ENCODE assay signal across 17 cellular contexts in the genomic region with DNA sequence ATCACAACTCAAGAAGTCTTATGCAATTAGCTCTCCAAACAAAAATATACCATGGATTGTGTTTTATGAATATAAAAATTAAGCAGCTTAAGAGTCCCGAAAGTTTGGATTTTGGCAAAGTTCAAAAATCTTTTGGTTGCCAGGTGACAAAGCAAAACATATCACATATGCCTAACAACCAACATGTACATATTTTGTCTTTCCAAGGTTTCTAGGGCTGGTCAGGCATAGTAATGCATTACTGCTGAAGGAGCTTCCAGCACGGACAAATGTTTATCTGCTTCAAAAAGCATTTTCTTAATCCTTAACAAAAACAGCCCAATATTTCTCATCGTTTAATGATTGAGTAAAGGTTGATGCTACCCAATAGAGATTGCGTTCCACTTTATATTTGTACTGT.
DNase-seq lines count a peak whose midpoint lies in the region; ATAC-seq and TF ChIP-seq lines count a peak whose summit lies in the region.
"Had no signal": no experiment of that assay in that cellular context is flagged by ENCODE, and none has a peak within 500 bp of the region (broad histone marks: within the 10 kb centered on the region; RNA-seq: fewer than 3 reads in every experiment).

No MANE protein-coding gene starts in this region.

- DNase-seq in GM23248 (peak; percentile 35), adipocyte (ENCODE audit: low read depth) (peak; percentile 10), fibroblast of lung (ENCODE audit: low read depth in 2 of 2) (peak in 1 of 2 donors; percentile 42), mucosa of descending colon (no peak), NCI-H345 (lab: John Stamatoyannopoulos, UW) (no peak)
- DNase-seq in stimulated activated effector memory CD8-positive, alpha-beta T cell treated with anti-CD3 and anti-CD28 coated beads, Interleukin-12 subunit alpha, Interleukin-12 subunit beta, amount 100 ng/mL, for 72 hours (ENCODE audit: low spot score in 2 of 2), result no peak
- DNase-seq: COR-L47, DMS153, NCI-H1105 treated with DMSO at 0.1 percent for 48 hours, NCI-H187, SHP77 had no signal

- H3K79me2 ChIP-seq in GM23248 (ENCODE audit: insufficient read depth) (no peaks in the 10 kb centered on the region), fibroblast of lung (ENCODE audit: control insufficient read depth, insufficient read depth, low read length) (no peaks in the 10 kb centered on the region)

- H2AFZ ChIP-seq in GM23248, result no peak overlapping the region
- peak overlapping the region; percentile 28 for H2AFZ ChIP-seq in fibroblast of lung (ENCODE audit: low read length)

- no peak overlapping the region for H3K4me3 Mint-ChIP-seq in stimulated activated effector memory CD8-positive, alpha-beta T cell treated with anti-CD3 and anti-CD28 coated beads, Interleukin-12 subunit alpha, Interleukin-12 subunit beta, amount 100 ng/mL, for 72 hours
- H3K4me3 Mint-ChIP-seq: CD14-positive monocyte had no signal

- no peak overlapping the region for H3K4me2 ChIP-seq in GM23248 (ENCODE audit: unreplicated experiment)
- H3K4me2 ChIP-seq in fibroblast of lung (ENCODE audit: extremely low read depth, insufficient read depth, low read length), result no peak overlapping the region
- H3K4me2 ChIP-seq: A549, KMS-11 had no signal

- H3K4me3 ChIP-seq in GM23248 (no peak overlapping the region), adipocyte (ENCODE audit: low read length) (no peak overlapping the region), fibroblast of lung (replicated peaks in 1 of 4; ENCODE audit: control extremely low read depth in 1 of 4, insufficient read depth in 1 of 4, low read depth in 3 of 4, low read length in 4 of 4) (no peak overlapping the region), mucosa of descending colon (no peak overlapping the region)
- H3K4me3 ChIP-seq: A549, HAP-1 had no signal

- peak; percentile 42 for ATAC-seq in mucosa of descending colon
- ATAC-seq in stimulated activated effector memory CD8-positive, alpha-beta T cell treated with anti-CD3 and anti-CD28 coated beads, Interleukin-12 subunit alpha, Interleukin-12 subunit beta, amount 100 ng/mL, for 72 hours, result no peak
- no peak for ATAC-seq in HG03378 (IDR thresholded peaks at IDR 0.05; ENCODE audit: unreplicated experiment)
- ATAC-seq in HG03439 (IDR thresholded peaks at IDR 0.05; ENCODE audit: unreplicated experiment), result no peak
- ATAC-seq: A549 had no signal

- TF ChIP-seq CTCF in fibroblast of lung (conservative IDR thresholded peaks at IDR 0.05 in 1 of 2, IDR thresholded peaks at IDR 0.05 in 1 of 2; ENCODE audit: low read depth in 1 of 2, low read length in 2 of 2) (no peak), mucosa of descending colon (IDR thresholded peaks at IDR 0.05) (no peak)

- no peaks in the 10 kb centered on the region for H3K4me1 Mint-ChIP-seq in stimulated activated effector memory CD8-positive, alpha-beta T cell treated with anti-CD3 and anti-CD28 coated beads, Interleukin-12 subunit alpha, Interleukin-12 subunit beta, amount 100 ng/mL, for 72 hours

- no peak overlapping the region for H3K27ac ChIP-seq in GM23248
- no peak overlapping the region for H3K27ac ChIP-seq in fibroblast of lung (ENCODE audit: insufficient read depth, low read length)
- H3K27ac ChIP-seq: A549, KMS-11 had no signal

- no peak overlapping the region for H3K9ac ChIP-seq in GM23248
- no peak overlapping the region for H3K9ac ChIP-seq in adipocyte (ENCODE audit: low read length)
- H3K9ac ChIP-seq in fibroblast of lung (ENCODE audit: insufficient read depth, low read length), result no peak overlapping the region
- H3K9ac ChIP-seq: KMS-11 had no signal

- H3K36me3 ChIP-seq in GM23248 (ENCODE audit: low read depth) (no peaks in the 10 kb centered on the region), adipocyte (ENCODE audit: control insufficient read depth, insufficient read depth, low read length, severe bottlenecking) (no peaks in the 10 kb centered on the region), fibroblast of lung (ENCODE audit: control insufficient read depth, insufficient read depth, low read length) (no peaks in the 10 kb centered on the region), mucosa of descending colon (ENCODE audit: low read depth) (no peaks in the 10 kb centered on the region)
- H3K36me3 ChIP-seq: HAP-1 had no signal

- H3F3A ChIP-seq in GM23248 (ENCODE audit: insufficient read depth), result no peaks in the 10 kb centered on the region

- no peaks in the 10 kb centered on the region for H3K9me2 ChIP-seq in GM23248 (ENCODE audit: insufficient read depth)

- intact Hi-C loops in mucosa of descending colon (cut with DNase I, micrococcal nuclease), result no loop called here

- H4K20me1 ChIP-seq in GM23248 (ENCODE audit: insufficient read depth), result no peaks in the 10 kb centered on the region
- no peaks in the 10 kb centered on the region for H4K20me1 ChIP-seq in fibroblast of lung (ENCODE audit: control insufficient read depth, extremely low read depth, insufficient read depth, low read length)

- in situ Hi-C loops in GM23248 (cut with MboI), result no loop called here

- H3K36me3 Mint-ChIP-seq in stimulated activated effector memory CD8-positive, alpha-beta T cell treated with anti-CD3 and anti-CD28 coated beads, Interleukin-12 subunit alpha, Interleukin-12 subunit beta, amount 100 ng/mL, for 72 hours, result no peaks in the 10 kb centered on the region
- H3K36me3 Mint-ChIP-seq: CD14-positive monocyte had no signal

- no peaks in the 10 kb centered on the region for H3K9me3 Mint-ChIP-seq in stimulated activated effector memory CD8-positive, alpha-beta T cell treated with anti-CD3 and anti-CD28 coated beads, Interleukin-12 subunit alpha, Interleukin-12 subunit beta, amount 100 ng/mL, for 72 hours

- H3K27me3 ChIP-seq in GM23248 (replicated peaks; ENCODE audit: insufficient read depth) (no peaks in the 10 kb centered on the region), adipocyte (replicated peaks; ENCODE audit: control insufficient read depth, insufficient read depth, low read length) (no peaks in the 10 kb centered on the region), fibroblast of lung (ENCODE audit: control insufficient read depth, insufficient read depth, low read length) (no peaks in the 10 kb centered on the region)

- no peaks in the 10 kb centered on the region for H3K9me3 ChIP-seq in GM23248 (ENCODE audit: low read depth)
- no peaks in the 10 kb centered on the region for H3K9me3 ChIP-seq in adipocyte (ENCODE audit: control insufficient read depth, low read length)
- no peaks in the 10 kb centered on the region for H3K9me3 ChIP-seq in fibroblast of lung (ENCODE audit: control insufficient read depth, insufficient read depth, low read depth, low read length)
- no peaks in the 10 kb centered on the region for H3K9me3 ChIP-seq in mucosa of descending colon
- H3K9me3 ChIP-seq: A549, HAP-1 had no signal

- H3K27ac Mint-ChIP-seq in stimulated activated effector memory CD8-positive, alpha-beta T cell treated with anti-CD3 and anti-CD28 coated beads, Interleukin-12 subunit alpha, Interleukin-12 subunit beta, amount 100 ng/mL, for 72 hours, result no peak overlapping the region
- H3K27ac Mint-ChIP-seq: CD14-positive monocyte had no signal

- 17 to 21% methylated on average over 4 of the region's 4 CpGs for WGBS in GM23248 (ENCODE audit: low coverage in 1 of 2, low lambda C conversion rate in 2 of 2, missing lambda C conversion rate in 2 of 2), 2 experiments

- H3K4me1 ChIP-seq in GM23248 (ENCODE audit: insufficient read depth) (no peaks in the 10 kb centered on the region), adipocyte (ENCODE audit: control insufficient read depth, insufficient read depth, low read length) (peaks cover 30% of the 10 kb centered on the region), fibroblast of lung (ENCODE audit: control insufficient read depth, extremely low read depth, insufficient read depth, low read length) (no peaks in the 10 kb centered on the region), mucosa of descending colon (ENCODE audit: low read depth) (no peaks in the 10 kb centered on the region)
- H3K4me1 ChIP-seq: A549, HAP-1 had no signal

Comparison
In these comparisons a context has a peak if more than half of its experiments do, and no peak if none do; other contexts are left out.
1. DNase-seq: peak in GM23248 (single experiment) and adipocyte (single experiment); none in mucosa of descending colon (0 of 3), stimulated activated effector memory CD8-positive, alpha-beta T cell treated with anti-CD3 and anti-CD28 coated beads, Interleukin-12 subunit alpha, Interleukin-12 subunit beta, amount 100 ng/mL, for 72 hours (0 of 2) and NCI-H345 (single experiment).